Comparison of ENCODE assay signal across 9 cellular contexts in genomic region chr17:73643846-73644144, GRCh38. TPM values are rescaled to one million over a fixed set of nuclear protein-coding genes. Genes with fewer than 3 reads are reported as not detected.
DNase-seq lines count a peak whose midpoint lies in the region; ATAC-seq and TF ChIP-seq lines count a peak whose summit lies in the region.
"Had no signal": no experiment of that assay in that cellular context is flagged by ENCODE, and none has a peak within 500 bp of the region (broad histone marks: within the 10 kb centered on the region; RNA-seq: fewer than 3 reads in every experiment).

No MANE protein-coding gene starts in this region.

- no peaks in the 10 kb centered on the region for H3K9me3 ChIP-seq in thymus (ENCODE audit: control insufficient read depth)

- H3K27me3 ChIP-seq in brain microvascular endothelial cell (replicated peaks): peaks cover 37% of the 10 kb centered on the region
- H3K27me3 ChIP-seq in thymus (ENCODE audit: control insufficient read depth, insufficient read depth): peaks cover 68% of the 10 kb centered on the region

- H3K4me3 Mint-ChIP-seq in activated T-cell treated with anti-CD3 and anti-CD28 coated beads, Interleukin-2, amount 50 U/mL, for 4 hours: peak overlapping the region; percentile 79
- peak overlapping the region; percentile 87 for H3K4me3 Mint-ChIP-seq in mesothelial cell of epicardium

- peaks cover 3% of the 10 kb centered on the region for H3K4me1 ChIP-seq in thymus (ENCODE audit: control insufficient read depth, insufficient read depth, low read length)
- H3K4me1 ChIP-seq: foreskin keratinocyte had no signal

- H3K4me3 ChIP-seq in brain microvascular endothelial cell (ENCODE audit: low read depth, low read length) (peak overlapping the region; percentile 31), thymus (ENCODE audit: low read length) (peak overlapping the region; percentile 50)

- H3K27ac ChIP-seq in brain microvascular endothelial cell: no peak overlapping the region
- no peak overlapping the region for H3K27ac ChIP-seq in thymus (ENCODE audit: low read depth)
- H3K27ac ChIP-seq: foreskin keratinocyte had no signal

- WGBS in thymus: 0% methylated on average over 13 of the region's 13 CpGs

- H3K4me1 Mint-ChIP-seq in activated T-cell treated with anti-CD3 and anti-CD28 coated beads, Interleukin-2, amount 50 U/mL, for 4 hours (ENCODE audit: low read depth): peaks cover 20% of the 10 kb centered on the region
- H3K4me1 Mint-ChIP-seq in mesothelial cell of epicardium: peaks cover 40% of the 10 kb centered on the region

- H3K36me3 Mint-ChIP-seq in activated T-cell treated with anti-CD3 and anti-CD28 coated beads, Interleukin-2, amount 50 U/mL, for 4 hours (ENCODE audit: insufficient read depth): no peaks in the 10 kb centered on the region
- H3K36me3 Mint-ChIP-seq in mesothelial cell of epicardium: no peaks in the 10 kb centered on the region

- no peaks in the 10 kb centered on the region for H3K36me3 ChIP-seq in brain microvascular endothelial cell (replicated peaks)
- no peaks in the 10 kb centered on the region for H3K36me3 ChIP-seq in thymus (ENCODE audit: control insufficient read depth, insufficient read depth)

- peaks cover 30% of the 10 kb centered on the region for H3K27me3 Mint-ChIP-seq in activated T-cell treated with anti-CD3 and anti-CD28 coated beads, Interleukin-2, amount 50 U/mL, for 4 hours (ENCODE audit: low read depth)
- peaks cover 26% of the 10 kb centered on the region for H3K27me3 Mint-ChIP-seq in mesothelial cell of epicardium (ENCODE audit: low read depth)

- no peak for ATAC-seq in activated T-cell treated with anti-CD3 and anti-CD28 coated beads, Interleukin-2, amount 50 U/mL, for 4 hours
- no peak for ATAC-seq in HG03439 (IDR thresholded peaks at IDR 0.05; ENCODE audit: unreplicated experiment)

- no peak for DNase-seq in activated T-cell treated with anti-CD3 and anti-CD28 coated beads, Interleukin-2, amount 50 U/mL, for 4 hours
- DNase-seq in activated T-cell treated with anti-CD3 and anti-CD28 coated beads, Interleukin-2, amount 50 U/mL, for 48 hours: no peak
- DNase-seq in brain microvascular endothelial cell (no peak), mesothelial cell of epicardium (ENCODE audit: low spot score in 2 of 2, unreplicated experiment in 2 of 2) (no peak), 8988T (no peak)
- no peak for DNase-seq in stimulated activated CD4-positive, alpha-beta T cell treated with anti-CD3 and anti-CD28 coated beads, Interleukin-4, amount 100 ng/mL, for 1 hour

- no peak for TF ChIP-seq CTCF in brain microvascular endothelial cell (IDR thresholded peaks at IDR 0.05; ENCODE audit: low read depth, low read length, missing control alignments)
- TF ChIP-seq CTCF in mesothelial cell of epicardium (IDR thresholded peaks at IDR 0.05; ENCODE audit: unreplicated experiment): no peak

- peak overlapping the region; percentile 75 for H3K27ac Mint-ChIP-seq in mesothelial cell of epicardium

- no peaks in the 10 kb centered on the region for H3K9me3 Mint-ChIP-seq in activated T-cell treated with anti-CD3 and anti-CD28 coated beads, Interleukin-2, amount 50 U/mL, for 4 hours
- H3K9me3 Mint-ChIP-seq in mesothelial cell of epicardium: no peaks in the 10 kb centered on the region

- in situ Hi-C loops in brain microvascular endothelial cell (cut with HindIII; ENCODE audit: low pct_ligation_motif_present, low sequenced_read_pairs): no loop called here

RNA-seq across cellular contexts. Expression of gene SDK2, which starts 0.5 kb away (rescaled TPM):
- total RNA-seq in activated T-cell treated with anti-CD3 and anti-CD28 coated beads, Interleukin-2, amount 50 U/mL, for 4 hours: under 1 TPM; 0.08 to 0.20 (median 0.08) TPM
- 29.7 to 33.2 TPM (median 31.8 TPM) in 3 replicates for total RNA-seq in mesothelial cell of epicardium
- 0.87 TPM for polyA plus RNA-seq in thymus

Comparison
In these comparisons a context has a peak if more than half of its experiments do, and no peak if none do; other contexts are left out.
1. RNA of gene SDK2, which starts 0.5 kb away (total RNA-seq): 29.7 to 33.2 TPM in mesothelial cell of epicardium; 0.08 to 0.20 TPM in activated T-cell treated with anti-CD3 and anti-CD28 coated beads, Interleukin-2, amount 50 U/mL, for 4 hours; every median in the first group is over 10 times any median in the second.